Comparison of ENCODE assay signal across 8 cellular contexts in genomic region chr7:26090927-26091519, GRCh38.
DNase-seq lines count a peak whose midpoint lies in the region; ATAC-seq and TF ChIP-seq lines count a peak whose summit lies in the region.

No MANE protein-coding gene starts in this region.

- H3K9me3 ChIP-seq in IMR-90 (ENCODE audit: control insufficient read depth, insufficient read depth, low read length) = no peaks in the 10 kb centered on the region
- H3K9me3 ChIP-seq in OCI-LY3 (ENCODE audit: insufficient read depth, low read length) = no peaks in the 10 kb centered on the region
- H3K9me3 ChIP-seq in tibial artery = no peaks in the 10 kb centered on the region

- BruUV-seq in IMR-90 (replicated peaks; lab: Mats Ljungman, UMichigan) = no TSS peak

- CTCF ChIA-PET in IMR-90 (lab: Yijun Ruan, JAX) = interaction anchor here (0.6 to 2.0 kb wide), 29 partner anchors 8 to 1070 kb away, joined by 3 to 21 read pairs (median 4); partner anchors contain the start of gene NFE2L3

- no peak overlapping the region for H2AFZ ChIP-seq in IMR-90 (replicated peaks; ENCODE audit: low read length, poor library complexity)
- no peak overlapping the region for H2AFZ ChIP-seq in OCI-LY3 (ENCODE audit: low read depth, low read length)

- no peaks in the 10 kb centered on the region for H3K79me2 ChIP-seq in OCI-LY3 (ENCODE audit: low read length)

- DNase-seq in SIG-M5 treated with dmso at 0.1 percent for 504 hours (lab: John Stamatoyannopoulos, UW; ENCODE audit: unreplicated experiment) (peak; percentile 63), SIG-M5 (lab: John Stamatoyannopoulos, UW) (no peak), IMR-90 (peak; percentile 74), left kidney (ENCODE audit: low read depth, low spot score) (peak; percentile 85), tibial artery (no peak)
- peak; percentile 23 for DNase-seq in central memory CD4-positive, alpha-beta T cell

- no peak overlapping the region for H4K5ac ChIP-seq in IMR-90 (ENCODE audit: low read depth, low read length)

- peak; percentile 80 for TF ChIP-seq RAD21 in IMR-90 (IDR thresholded peaks at IDR 0.05; ENCODE audit: low read length)

- TF ChIP-seq POLR2A in IMR-90 (IDR thresholded peaks at IDR 0.05; ENCODE audit: low read depth, low read length) = no peak

- H3K36me3 ChIP-seq in IMR-90 (ENCODE audit: control insufficient read depth, insufficient read depth, low read length) (no peaks in the 10 kb centered on the region), OCI-LY3 (replicated peaks; ENCODE audit: low read depth, low read length) (peaks cover 3% of the 10 kb centered on the region), tibial artery (no peaks in the 10 kb centered on the region)

- in situ Hi-C loops in IMR-90 (cut with MboI; ENCODE audit: low sequenced_read_pairs) = loop anchor here (10.0 to 25.0 kb wide), 2 partner anchors 274 to 571 kb away; no protein-coding TSS in a partner anchor

- dilution Hi-C loops in IMR-90 (cut with HindIII; ENCODE audit: low sequenced_read_pairs, unreplicated experiment) = no loop called here

- no peak overlapping the region for H2BK15ac ChIP-seq in IMR-90 (ENCODE audit: low read depth, low read length)

- H2BK120ac ChIP-seq in IMR-90 (ENCODE audit: low read depth, low read length) = no peak overlapping the region

- H3K4me3 ChIP-seq in IMR-90 (ENCODE audit: insufficient read depth, low read depth, low read length) = no peak overlapping the region
- H3K4me3 ChIP-seq in OCI-LY3 (ENCODE audit: low read length) = no peak overlapping the region; the same call in 1 of the 2 replicates
- H3K4me3 ChIP-seq in tibial artery = no peak overlapping the region

- H2BK20ac ChIP-seq in IMR-90 (ENCODE audit: low read depth, low read length) = no peak overlapping the region

- H2BK5ac ChIP-seq in IMR-90 (ENCODE audit: low read depth, low read length, poor library complexity, severe bottlenecking) = no peak overlapping the region

- POLR2A ChIA-PET in IMR-90 (lab: Charles Lee; ENCODE audit: unreplicated experiment) = no interaction called here

- H3K27ac ChIP-seq in IMR-90 (ENCODE audit: insufficient read depth, low read length) (no peak overlapping the region), OCI-LY3 (ENCODE audit: low read length) (no peak overlapping the region), tibial artery (no peak overlapping the region)

- H3K4ac ChIP-seq in IMR-90 (ENCODE audit: low read depth, low read length) = no peak overlapping the region

- H3K4me2 ChIP-seq in IMR-90 (ENCODE audit: low read depth, low read length) (peak overlapping the region; percentile 46; the same call in 1 of the 2 replicates), OCI-LY3 (ENCODE audit: low read length) (peak overlapping the region; percentile 49)

- no peak overlapping the region for H3K56ac ChIP-seq in IMR-90 (ENCODE audit: extremely low read depth, insufficient read depth, low read length)

- no CpG with 5 or more reads among the region's 6 CpGs for WGBS in IMR-90 (ENCODE audit: extremely low coverage in 2 of 2, insufficient read length in 1 of 2), 2 experiments

- TF ChIP-seq CTCF in IMR-90 (conservative IDR thresholded peaks at IDR 0.05; ENCODE audit: low read depth, low read length) (peak; percentile 76), OCI-LY3 (IDR thresholded peaks at IDR 0.05; ENCODE audit: low read depth, low read length) (peak; percentile 82), tibial artery (IDR thresholded peaks at IDR 0.05) (peak; percentile 42 to 55)

- H3K14ac ChIP-seq in IMR-90 (replicated peaks; ENCODE audit: low read depth, low read length) = no peak overlapping the region

- H3K18ac ChIP-seq in IMR-90 (ENCODE audit: low read depth, low read length) = no peak overlapping the region

- no peak overlapping the region for H4K8ac ChIP-seq in IMR-90 (ENCODE audit: low read depth in 2 of 2, low read length in 2 of 2)

- intact Hi-C loops in IMR-90 (cut with micrococcal nuclease) (loop anchor here (1.0 to 5.0 kb wide), 5 partner anchors 91 to 1056 kb away; partner anchors contain the start of gene HOXA6), tibial artery (cut with DNase I; ENCODE audit: low total_unique reads) (loop anchor here (5.0 kb wide), 1 partner anchor 271 kb away; no protein-coding TSS in a partner anchor)

- ATAC-seq in IMR-90 (ENCODE audit: low read depth) (peak; percentile 89), GM19351 (IDR thresholded peaks at IDR 0.05; ENCODE audit: unreplicated experiment) (no peak)

- H3K27me3 ChIP-seq in IMR-90 (ENCODE audit: control insufficient read depth, insufficient read depth, low read length) (peaks cover 11% of the 10 kb centered on the region), OCI-LY3 (ENCODE audit: low read depth, low read length) (no peaks in the 10 kb centered on the region), tibial artery (no peaks in the 10 kb centered on the region)

- H3K4me1 ChIP-seq in IMR-90 (ENCODE audit: control insufficient read depth, insufficient read depth, low read length) (no peaks in the 10 kb centered on the region), OCI-LY3 (ENCODE audit: low read length) (peaks cover 24% of the 10 kb centered on the region), tibial artery (no peaks in the 10 kb centered on the region)

- no peaks in the 10 kb centered on the region for H3K9me1 ChIP-seq in IMR-90 (ENCODE audit: insufficient read depth, low read length)

- H3K23ac ChIP-seq in IMR-90 (ENCODE audit: low read depth, low read length) = no peak overlapping the region

- no peaks in the 10 kb centered on the region for H4K20me1 ChIP-seq in IMR-90 (ENCODE audit: insufficient read depth, low read length)
- no peaks in the 10 kb centered on the region for H4K20me1 ChIP-seq in OCI-LY3 (ENCODE audit: insufficient read depth, low read length)

- no peaks in the 10 kb centered on the region for H3K79me1 ChIP-seq in IMR-90 (ENCODE audit: low read depth in 1 of 2, low read length in 2 of 2)

- no peak overlapping the region for H2AK9ac ChIP-seq in IMR-90 (replicated peaks; ENCODE audit: low read depth, low read length, poor library complexity)

- H3K9ac ChIP-seq in IMR-90 (ENCODE audit: low read depth, low read length) (no peak overlapping the region), OCI-LY3 (ENCODE audit: low read length) (no peak overlapping the region)

- H4K91ac ChIP-seq in IMR-90 (ENCODE audit: insufficient read depth, low read depth, low read length) = no peak overlapping the region

- H2AK5ac ChIP-seq in IMR-90 (ENCODE audit: low read depth, low read length) = no peak overlapping the region

TF ChIP-seq in IMR-90, 13 proteins besides CTCF, POLR2A, EP300 and RAD21:
- peak; percentile 81 for TF ChIP-seq SMC3 (IDR thresholded peaks at IDR 0.05; ENCODE audit: low read depth, low read length)
- TF ChIP-seq USF2 (IDR thresholded peaks at IDR 0.05; ENCODE audit: low read depth, low read length) = no peak

Comparison
In these comparisons a context has a peak if more than half of its experiments do, and no peak if none do; other contexts are left out.
1. DNase-seq: peak in SIG-M5 treated with dmso at 0.1 percent for 504 hours (single experiment), IMR-90 (single experiment), central memory CD4-positive, alpha-beta T cell (single experiment) and left kidney (single experiment); none in SIG-M5 (single experiment) and tibial artery (0 of 2).
2. Peak in every context shown above with its lines, with median percentiles within 50 percentile points of each other: CTCF ChIP-seq.